Comparison of ENCODE assay signal across 8 cellular contexts in genomic region chr5:134437340-134438267, GRCh38. TPM values are rescaled to one million over a fixed set of nuclear protein-coding genes. Genes with fewer than 3 reads are reported as not detected.
DNase-seq lines count a peak whose midpoint lies in the region; ATAC-seq, FAIRE-seq and TF ChIP-seq lines count a peak whose summit lies in the region.

No MANE protein-coding gene starts in this region.

- no peak for TF ChIP-seq EP300 in transverse colon (IDR thresholded peaks at IDR 0.05; ENCODE audit: low read depth)

- TF ChIP-seq CTCF in WI38 (IDR thresholded peaks at IDR 0.05; ENCODE audit: low read depth, low read length): no peak
- no peak for TF ChIP-seq CTCF in hepatocyte (IDR thresholded peaks at IDR 0.05; ENCODE audit: poor library complexity)
- TF ChIP-seq CTCF in transverse colon (IDR thresholded peaks at IDR 0.05): no peak
- no peak for TF ChIP-seq CTCF in ascending aorta (IDR thresholded peaks at IDR 0.05)

- no peak for ATAC-seq in activated CD8-positive, alpha-beta memory T cell treated with anti-CD3 and anti-CD28 coated beads, Interleukin-2, amount 10 ng/mL, durations not matched to agents 7 days and 5 days
- ATAC-seq in GM18909 (IDR thresholded peaks at IDR 0.05; ENCODE audit: poor library complexity, unreplicated experiment): no peak

- H3K4me3 ChIP-seq in WI38 (ENCODE audit: low read depth, low read length) (peak overlapping the region; percentile 39; the same call in 1 of the 2 replicates), hepatocyte (no peak overlapping the region), transverse colon (no peak overlapping the region), ascending aorta (no peak overlapping the region)

- no peaks in the 10 kb centered on the region for H3K27me3 ChIP-seq in hepatocyte
- no peaks in the 10 kb centered on the region for H3K27me3 ChIP-seq in transverse colon
- H3K27me3 ChIP-seq in ascending aorta: no peaks in the 10 kb centered on the region

- peak overlapping the region; percentile 28 for H3K4me2 ChIP-seq in hepatocyte

- H4K20me1 ChIP-seq in hepatocyte (ENCODE audit: insufficient read depth, poor library complexity, severe bottlenecking): no peaks in the 10 kb centered on the region

- TF ChIP-seq POLR2A in transverse colon (IDR thresholded peaks at IDR 0.05): no peak

- no peaks in the 10 kb centered on the region for H3K79me2 ChIP-seq in hepatocyte

- FAIRE-seq in HTR-8/SVneo (lab: Jason Lieb, UNC): no peak

- H3K36me3 ChIP-seq in hepatocyte (replicated peaks; ENCODE audit: insufficient read depth, low read depth) (no peaks in the 10 kb centered on the region), transverse colon (no peaks in the 10 kb centered on the region), ascending aorta (no peaks in the 10 kb centered on the region)

- 91% methylated on average over 9 of the region's 9 CpGs for WGBS in hepatocyte (ENCODE audit: low lambda C conversion rate, missing lambda C conversion rate)
- WGBS in transverse colon (ENCODE audit: low coverage in 1 of 2), 2 donors: 67% methylated on average over 8 of the region's 9 CpGs; no CpG with 5 or more reads in 1 of the 2 donors

- peaks cover 26% of the 10 kb centered on the region for H3K4me1 Mint-ChIP-seq in activated CD8-positive, alpha-beta memory T cell treated with anti-CD3 and anti-CD28 coated beads, Interleukin-2, amount 10 ng/mL, durations not matched to agents 7 days and 5 days

- H3K27ac Mint-ChIP-seq in activated CD8-positive, alpha-beta memory T cell treated with anti-CD3 and anti-CD28 coated beads, Interleukin-2, amount 10 ng/mL, durations not matched to agents 7 days and 5 days: peak overlapping the region; percentile 52

- H3K4me1 ChIP-seq in hepatocyte (ENCODE audit: insufficient read depth) (peaks cover 39% of the 10 kb centered on the region), transverse colon (peaks cover 24 to 49% (median 40%) of the 10 kb centered on the region in 4 donors), ascending aorta (peaks cover 0 to 12% of the 10 kb centered on the region in 2 donors)

- no peak overlapping the region for H2AFZ ChIP-seq in hepatocyte

- H3K9me3 Mint-ChIP-seq in activated CD8-positive, alpha-beta memory T cell treated with anti-CD3 and anti-CD28 coated beads, Interleukin-2, amount 10 ng/mL, durations not matched to agents 7 days and 5 days (ENCODE audit: low read depth): no peaks in the 10 kb centered on the region

- intact Hi-C loops in transverse colon (cut with DNase I; ENCODE audit: low total_unique reads) (no loop called here), ascending aorta (cut with DNase I) (loop anchor here (5.0 kb wide), 1 partner anchor 65 kb away; no protein-coding TSS in a partner anchor)

- no peak for DNase-seq in activated CD8-positive, alpha-beta memory T cell treated with anti-CD3 and anti-CD28 coated beads, Interleukin-2, amount 10 ng/mL, durations not matched to agents 7 days and 5 days
- no peak for DNase-seq in activated CD8-positive, alpha-beta memory T cell treated with anti-CD3 and anti-CD28 coated beads, Interleukin-2, amount 50 U/mL, for 48 hours
- DNase-seq in hepatocyte (ENCODE audit: low spot score) (no peak), transverse colon (no peak), HTR-8/SVneo (ENCODE audit: insufficient read length, low spot score) (no peak), ascending aorta (ENCODE audit: low spot score in 2 of 2) (no peak)

- CTCF ChIA-PET in activated CD8-positive, alpha-beta memory T cell treated with anti-CD3 and anti-CD28 coated beads, Interleukin-2, amount 10 ng/mL, durations not matched to agents 7 days and 5 days (lab: Charles Lee): interaction anchor here (0.6 to 1.4 kb wide), 7 partner anchors 10 to 83 kb away, joined by 3 to 5 read pairs (median 3); partner anchors contain the start of gene CDKN2AIPNL

- H3K27ac ChIP-seq in hepatocyte (peak overlapping the region; percentile 98), transverse colon (peak overlapping the region; percentile 80 to 88 (median 85)), ascending aorta (peak overlapping the region in 1 of 2 donors; percentile 19)

- no peak overlapping the region for H3K4me3 Mint-ChIP-seq in activated CD8-positive, alpha-beta memory T cell treated with anti-CD3 and anti-CD28 coated beads, Interleukin-2, amount 10 ng/mL, durations not matched to agents 7 days and 5 days

- no peaks in the 10 kb centered on the region for H3K27me3 Mint-ChIP-seq in activated CD8-positive, alpha-beta memory T cell treated with anti-CD3 and anti-CD28 coated beads, Interleukin-2, amount 10 ng/mL, durations not matched to agents 7 days and 5 days

- H3K9me2 ChIP-seq in hepatocyte (replicated peaks; ENCODE audit: insufficient read depth): no peaks in the 10 kb centered on the region

- no peaks in the 10 kb centered on the region for H3K9me3 ChIP-seq in hepatocyte (ENCODE audit: low read depth)
- H3K9me3 ChIP-seq in transverse colon: no peaks in the 10 kb centered on the region
- H3K9me3 ChIP-seq in ascending aorta: no peaks in the 10 kb centered on the region

- in situ Hi-C loops in transverse colon (cut with MboI; ENCODE audit: low pct_ligation_motif_present in 1 of 4, low pct_unique_long_range_greater_than_20kb in 1 of 4, low sequenced_read_pairs in 3 of 4): no loop called here

- H3K36me3 Mint-ChIP-seq in activated CD8-positive, alpha-beta memory T cell treated with anti-CD3 and anti-CD28 coated beads, Interleukin-2, amount 10 ng/mL, durations not matched to agents 7 days and 5 days: no peaks in the 10 kb centered on the region

RNA-seq across cellular contexts. Expression of gene CDKN2AIPNL, which starts 25.9 kb away (rescaled TPM):
- total RNA-seq in activated CD8-positive, alpha-beta memory T cell treated with anti-CD3 and anti-CD28 coated beads, Interleukin-2, amount 10 ng/mL, durations not matched to agents 7 days and 5 days: 10 to 100 TPM; 28.0 to 33.8 TPM
- total RNA-seq in hepatocyte (24.1 and 34.4 TPM in 2 replicates), transverse colon (10 to 100 TPM in 2 of 4 donors, 1 to 10 TPM in 1, not detected in 1; 3.2 to 18.7 (median 12.9) TPM), ascending aorta (6.0 TPM)
- 29.9 and 30.0 TPM in 2 replicates for polyA plus RNA-seq in hepatocyte
